Comparison of ENCODE assay signal across 22 cellular contexts in the genomic region with DNA sequence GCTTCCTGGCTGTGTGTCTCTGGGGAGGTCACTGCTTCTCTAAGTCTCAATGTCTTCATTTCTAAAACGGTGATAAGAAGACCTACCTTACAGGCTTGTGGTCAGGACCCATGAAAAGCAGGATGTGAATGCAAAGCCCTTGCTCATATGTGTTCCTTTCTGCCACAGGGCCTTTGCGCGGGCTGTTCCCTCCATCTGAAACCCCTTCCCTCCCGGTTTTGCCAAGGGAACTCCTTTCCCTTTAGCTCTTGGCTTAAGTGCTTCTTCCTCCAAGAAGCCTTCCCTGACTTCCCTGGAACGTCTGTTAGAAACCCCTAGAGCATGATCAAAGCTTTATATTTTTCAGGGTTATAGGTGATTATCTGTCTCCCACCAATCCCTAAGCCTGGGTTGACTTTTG.
"Had no signal": no experiment of that assay in that cellular context is flagged by ENCODE, and none has a peak within 500 bp of the region (broad histone marks: within the 10 kb centered on the region; RNA-seq: fewer than 3 reads in every experiment).

No MANE protein-coding gene starts in this region.

- H3K9me3 ChIP-seq: esophagus muscularis mucosa, gastroesophageal sphincter, heart left ventricle, left lung, mucosa of descending colon had no signal

- H3K4me3 ChIP-seq: coronary artery, dorsolateral prefrontal cortex, esophagus muscularis mucosa, gastroesophageal sphincter, heart left ventricle, left lung, lower lobe of right lung, mucosa of descending colon had no signal

- H3K36me3 ChIP-seq: esophagus muscularis mucosa, gastroesophageal sphincter, heart left ventricle, left lung, lower lobe of right lung had no signal

- ATAC-seq: foreskin keratinocyte, gastroesophageal sphincter, heart left ventricle, left cardiac atrium, left lung, left ventricle myocardium superior, lower lobe of right lung, mucosa of descending colon had no signal

- FAIRE-seq: colon, endothelial cell of umbilical vein, frontal cortex, islet of Langerhans, keratinocyte had no signal

- H3K27ac ChIP-seq: coronary artery, dorsolateral prefrontal cortex, esophagus muscularis mucosa, foreskin keratinocyte, gastroesophageal sphincter, heart left ventricle, left lung, lower lobe of right lung had no signal

- DNase-seq: dermis blood vessel endothelial cell; dorsolateral prefrontal cortex; effector CD4-positive, alpha-beta T cell; effector memory CD4-positive, alpha-beta T cell; foreskin keratinocyte; heart left ventricle; hippocampal formation; left cardiac atrium; left lung; left ventricle myocardium superior; lower lobe of right lung; mesenchymal stem cell; mucosa of descending colon; naive B cell had no signal

- H3K27me3 ChIP-seq: dorsolateral prefrontal cortex, esophagus muscularis mucosa, foreskin keratinocyte, gastroesophageal sphincter, heart left ventricle, left lung had no signal
